In the genomic region with DNA sequence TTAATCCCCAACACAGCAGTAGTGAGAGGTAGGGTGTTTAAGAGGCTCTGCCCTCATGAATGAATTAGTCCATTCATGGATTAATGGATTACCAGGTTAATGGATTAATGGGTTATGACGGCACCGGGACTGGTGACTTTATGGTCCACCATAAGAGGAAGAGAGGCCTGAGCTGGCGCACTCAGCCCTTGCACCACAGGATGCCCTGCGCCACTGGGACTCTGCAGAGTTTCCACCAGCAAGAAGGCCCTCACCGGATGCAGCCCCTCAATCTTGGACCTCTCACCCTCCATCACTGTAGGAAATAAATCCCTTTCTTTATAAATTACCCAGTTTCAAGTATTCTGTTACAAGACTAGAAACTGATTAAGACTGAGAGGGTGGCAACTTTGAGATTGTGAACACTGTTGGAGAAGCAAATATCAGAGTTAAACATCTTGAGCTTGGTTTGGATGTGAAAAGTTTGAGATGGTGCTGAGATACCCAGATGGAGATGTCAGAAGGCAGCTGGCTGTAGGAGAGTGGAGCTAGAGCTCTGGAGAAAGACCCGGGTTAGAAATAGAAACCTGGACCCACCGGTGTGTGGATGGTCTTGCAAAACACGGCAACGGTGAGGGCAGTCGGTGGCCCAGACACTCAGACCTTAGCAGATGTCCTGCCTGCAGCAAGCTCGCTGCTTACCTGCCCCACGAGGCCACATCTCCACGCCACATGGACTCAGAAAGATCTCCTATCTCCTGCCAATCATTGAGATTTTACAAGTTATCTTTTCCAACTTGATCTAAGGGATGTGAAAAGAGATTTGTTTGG, we compare ENCODE assay signal across 14 cellular contexts.
DNase-seq lines count a peak whose midpoint lies in the region; ATAC-seq and TF ChIP-seq lines count a peak whose summit lies in the region.
"Had no signal": no experiment of that assay in that cellular context is flagged by ENCODE, and none has a peak within 500 bp of the region (broad histone marks: within the 10 kb centered on the region; RNA-seq: fewer than 3 reads in every experiment).

No MANE protein-coding gene starts in this region.

- no peak overlapping the region for H3K4me2 ChIP-seq in SK-N-SH
- no peak overlapping the region for H3K4me2 ChIP-seq in H9 (ENCODE audit: insufficient read depth, insufficient read length, low read length)

- H2BK12ac ChIP-seq in H9 (ENCODE audit: insufficient read length, low read depth, low read length): no peak overlapping the region

- DNase-seq in SK-N-SH (peak; percentile 37), H9 (peak; percentile 13), NCI-H1105 (lab: John Stamatoyannopoulos, UW) (no peak), 8988T (no peak), GM03348 (ENCODE audit: low spot score) (no peak)
- no peak for DNase-seq in effector memory CD8-positive, alpha-beta T cell
- DNase-seq: DMS79 treated with DMSO at 0.1 percent for 48 hours, NCI-H1092 treated with DMSO at 0.1 percent for 48 hours, NCI-H187 treated with DMSO at 0.1 percent for 48 hours, NCI-H345, NCI-H526 treated with DMSO at 0.1 percent for 48 hours, SIG-M5 had no signal

- POLR2A ChIA-PET in SK-N-SH (lab: Yijun Ruan, JAX): interaction anchor here (1.1 kb wide), 1 partner anchor 26 kb away, joined by 3 read pairs; no protein-coding TSS in a partner anchor

- H2BK5ac ChIP-seq in H9 (ENCODE audit: insufficient read length, low read length): no peak overlapping the region

- peaks cover 12% of the 10 kb centered on the region for H3K27me3 Mint-ChIP-seq in H9 (ENCODE audit: low read depth)
- H3K27me3 Mint-ChIP-seq in effector memory CD8-positive, alpha-beta T cell: no peaks in the 10 kb centered on the region
- H3K27me3 Mint-ChIP-seq in nephron (ENCODE audit: low read depth): peaks cover 44% of the 10 kb centered on the region

- H3K4me3 Mint-ChIP-seq in H9: no peak overlapping the region
- peak overlapping the region; percentile 39 to 50 for H3K4me3 Mint-ChIP-seq in effector memory CD8-positive, alpha-beta T cell
- no peak overlapping the region for H3K4me3 Mint-ChIP-seq in nephron

- no peak overlapping the region for H3K4ac ChIP-seq in H9 (ENCODE audit: low read depth, low read length)

- H3K18ac ChIP-seq in H9 (ENCODE audit: insufficient read length, low read depth, low read length): no peak overlapping the region

- no peaks in the 10 kb centered on the region for H3K36me3 ChIP-seq in SK-N-SH (replicated peaks in 1 of 2; ENCODE audit: control insufficient read depth in 1 of 2, insufficient read depth in 2 of 2, low read length in 1 of 2)

- H3K79me1 ChIP-seq in H9 (ENCODE audit: insufficient read depth, low read depth, low read length, poor library complexity, severe bottlenecking): no peaks in the 10 kb centered on the region

- no peak; the same call in 2 of the 3 replicates for ATAC-seq in SK-N-SH treated with all-trans-retinoic acid at 6 μM for 48 hours
- ATAC-seq in effector memory CD8-positive, alpha-beta T cell (replicated peaks): no peak

- H3T11ph ChIP-seq in H9 (ENCODE audit: low read length): no peak overlapping the region

- no peak overlapping the region for H2BK15ac ChIP-seq in H9 (ENCODE audit: low read depth, low read length)

- H3K27ac ChIP-seq in SK-N-SH (ENCODE audit: low read depth in 2 of 2, low read length in 1 of 2) (peak overlapping the region in 1 of 2 experiments; percentile 72; a peak in 2 of 4 replicates), H9 (ENCODE audit: insufficient read length, low read depth, low read length) (no peak overlapping the region)

- H3K23ac ChIP-seq in H9 (ENCODE audit: insufficient read length, low read depth, low read length): no peak overlapping the region

- H4K5ac ChIP-seq in H9 (ENCODE audit: insufficient read length, low read depth, low read length): no peak overlapping the region

- no peak for TF ChIP-seq RAD21 in SK-N-SH (IDR thresholded peaks at IDR 0.05; ENCODE audit: low read length)

- H2BK120ac ChIP-seq in H9 (ENCODE audit: low read depth, low read length, poor library complexity, severe bottlenecking): no peak overlapping the region

- TF ChIP-seq CTCF in SK-N-SH (IDR thresholded peaks at IDR 0.05) (no peak), H9 (conservative IDR thresholded peaks at IDR 0.05) (no peak), nephron (IDR thresholded peaks at IDR 0.05; ENCODE audit: unreplicated experiment in 3 of 3) (no peak)

- no peak overlapping the region for H4K91ac ChIP-seq in H9 (ENCODE audit: insufficient read length, low read depth, low read length)

- CTCF ChIA-PET in SK-N-SH (lab: Yijun Ruan, JAX): interaction anchor here (0.6 to 6.0 kb wide), 3 partner anchors 13 to 1044 kb away, joined by 3 to 33 read pairs (median 4); no protein-coding TSS in a partner anchor

- H3K9me3 ChIP-seq in SK-N-SH: no peaks in the 10 kb centered on the region
- H3K9me3 ChIP-seq in H9 (ENCODE audit: control insufficient read depth, low read depth, low read length): no peaks in the 10 kb centered on the region

- peaks cover 0 to 18% of the 10 kb centered on the region in 2 experiments; a peak in 1 of 4 replicates for H3K4me1 ChIP-seq in SK-N-SH (ENCODE audit: control insufficient read depth in 1 of 2, insufficient read depth in 2 of 2, low read depth in 1 of 2, low read length in 1 of 2)
- H3K4me1 ChIP-seq in H9 (ENCODE audit: insufficient read depth, low read length): peaks cover 3% of the 10 kb centered on the region; the same call in 1 of the 2 replicates

- H4K8ac ChIP-seq in H9 (replicated peaks; ENCODE audit: insufficient read length, low read depth, low read length): no peak overlapping the region

- H3K9me2 ChIP-seq in SK-N-SH: no peaks in the 10 kb centered on the region

- no peaks in the 10 kb centered on the region for H3K79me2 ChIP-seq in SK-N-SH (ENCODE audit: insufficient read depth)
- no peaks in the 10 kb centered on the region for H3K79me2 ChIP-seq in H9 (ENCODE audit: insufficient read depth, low read length)

- H2AK5ac ChIP-seq in H9 (ENCODE audit: insufficient read length, low read length): no peak overlapping the region

- H3K36me3 Mint-ChIP-seq in H9 (ENCODE audit: insufficient read depth in 1 of 3, low read depth in 3 of 3) (peaks cover 0 to 4% (median 0%) of the 10 kb centered on the region in 3 experiments; a peak in 4 of 7 replicates), nephron (ENCODE audit: low read depth) (no peaks in the 10 kb centered on the region)
- no peaks in the 10 kb centered on the region for H3K36me3 Mint-ChIP-seq in effector memory CD8-positive, alpha-beta T cell (ENCODE audit: insufficient read depth)

- H3K4me1 Mint-ChIP-seq in H9 (peaks cover 10 to 12% of the 10 kb centered on the region in 2 experiments; a peak in 3 of 4 replicates), nephron (peaks cover 9% of the 10 kb centered on the region)
- peaks cover 13% of the 10 kb centered on the region in 2 donors for H3K4me1 Mint-ChIP-seq in effector memory CD8-positive, alpha-beta T cell (ENCODE audit: low read depth in 2 of 2)

- H3K14ac ChIP-seq in H9 (ENCODE audit: insufficient read depth, low read length): no peak overlapping the region

- no peak overlapping the region for H3K9ac ChIP-seq in SK-N-SH
- no peak overlapping the region for H3K9ac ChIP-seq in H9 (ENCODE audit: extremely low read depth, insufficient read length, low read length)

- H2BK20ac ChIP-seq in H9 (ENCODE audit: low read depth, low read length, poor library complexity, severe bottlenecking): no peak overlapping the region

- no peaks in the 10 kb centered on the region for H3F3A ChIP-seq in SK-N-SH (replicated peaks; ENCODE audit: insufficient read depth)

- H2AFZ ChIP-seq in SK-N-SH (ENCODE audit: low read depth) (no peak overlapping the region), H9 (ENCODE audit: low read length) (no peak overlapping the region)

- H3K56ac ChIP-seq in H9 (ENCODE audit: insufficient read length, low read depth, low read length): no peak overlapping the region

- H3K9me3 Mint-ChIP-seq in H9 (peaks cover 4% of the 10 kb centered on the region in 2 experiments; a peak in 4 of 5 replicates), nephron (peaks cover 8% of the 10 kb centered on the region)
- no peaks in the 10 kb centered on the region for H3K9me3 Mint-ChIP-seq in effector memory CD8-positive, alpha-beta T cell

- H3K27me3 ChIP-seq in SK-N-SH (ENCODE audit: insufficient read depth) (peaks cover 17% of the 10 kb centered on the region), H9 (ENCODE audit: insufficient read depth, low read length) (no peaks in the 10 kb centered on the region)

- 51% methylated on average over 12 of the region's 13 CpGs for WGBS in SK-N-SH (ENCODE audit: low lambda C conversion rate)
- no CpG with 5 or more reads among the region's 13 CpGs for WGBS in H9 (ENCODE audit: extremely low coverage, insufficient read length, low lambda C conversion rate)

- no peaks in the 10 kb centered on the region for H3K23me2 ChIP-seq in H9 (ENCODE audit: insufficient read length, low read depth, low read length, poor library complexity, severe bottlenecking)

- H4K20me1 ChIP-seq in SK-N-SH (ENCODE audit: insufficient read depth) (no peaks in the 10 kb centered on the region), H9 (ENCODE audit: control insufficient read depth, insufficient read depth, insufficient read length) (no peaks in the 10 kb centered on the region)

- TF ChIP-seq EP300 in SK-N-SH (IDR thresholded peaks at IDR 0.05; ENCODE audit: borderline replicate concordance in 1 of 2, low read depth in 1 of 2, low read length in 1 of 2): no peak

- H3K27ac Mint-ChIP-seq in H9 (no peak overlapping the region; a peak in 1 of 7 replicates), nephron (peak overlapping the region in 2 of 3 experiments; percentile 50 to 63)
- peak overlapping the region in 1 of 2 donors; percentile 11 for H3K27ac Mint-ChIP-seq in effector memory CD8-positive, alpha-beta T cell

- H3K4me3 ChIP-seq in SK-N-SH (ENCODE audit: low read depth in 2 of 2, low read length in 1 of 2): no peak overlapping the region

TF ChIP-seq in SK-N-SH treated with all-trans-retinoic acid at 6 μM for 48 hours, 23 proteins besides CTCF, POLR2A, EP300 and RAD21:
- TF ChIP-seq BACH2 (CRISPR knock-in tag; IDR thresholded peaks at IDR 0.05; ENCODE audit: borderline replicate concordance): no peak

Comparison
In these comparisons a context has a peak if more than half of its experiments do, and no peak if none do; other contexts are left out.
1. DNase-seq: peak in SK-N-SH (single experiment) and H9 (single experiment); none in effector memory CD8-positive, alpha-beta T cell (0 of 3), NCI-H1105 (single experiment), 8988T (single experiment) and GM03348 (single experiment).
2. H3K27ac Mint-ChIP-seq: peak in nephron (2 of 3); none in H9 (0 of 3).
3. H3K4me3 Mint-ChIP-seq: peak in effector memory CD8-positive, alpha-beta T cell (2 of 2); none in H9 (0 of 2) and nephron (0 of 3).